Comparison of ENCODE assay signal across 25 cellular contexts in the genomic region with DNA sequence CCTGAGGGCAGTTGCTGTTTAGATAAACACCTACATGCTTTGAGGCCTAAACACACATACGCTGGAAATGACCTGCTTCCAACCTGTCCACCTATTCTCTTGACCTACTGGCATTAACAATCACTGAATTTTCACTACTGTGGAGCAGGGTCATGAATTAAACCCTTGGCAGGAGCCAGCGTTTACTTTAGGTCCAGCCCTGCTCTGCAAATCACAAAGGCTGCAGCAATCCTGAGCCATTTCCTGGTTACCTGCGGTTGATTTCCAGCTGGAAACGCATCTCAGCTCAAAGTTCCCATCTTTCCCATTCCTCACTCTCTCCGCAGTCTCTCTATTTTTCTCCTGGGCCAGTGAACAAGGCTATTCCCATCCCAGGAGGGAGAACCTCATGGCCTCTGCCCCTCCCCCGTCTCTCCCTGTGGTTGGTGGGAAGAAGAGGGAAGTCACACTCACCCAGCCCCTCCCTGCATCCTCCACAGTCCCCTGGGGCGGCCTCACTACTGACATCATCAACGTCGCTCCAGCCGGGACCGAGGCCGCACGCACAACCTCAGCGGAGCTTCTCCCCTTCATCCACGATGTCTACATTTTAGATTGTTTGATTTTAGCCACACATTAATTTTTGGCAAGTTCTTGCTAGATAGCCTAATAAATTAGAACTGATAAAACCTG.
A peak's percentile ranks its signal among the peaks of the same experiment; 100 is the strongest.
DNase-seq lines count a peak whose midpoint lies in the region; FAIRE-seq and TF ChIP-seq lines count a peak whose summit lies in the region.
"Had no signal": no experiment of that assay in that cellular context is flagged by ENCODE, and none has a peak within 500 bp of the region (broad histone marks: within the 10 kb centered on the region; RNA-seq: fewer than 3 reads in every experiment).

No MANE protein-coding gene starts in this region.

- H3K9me3 Mint-ChIP-seq in endothelial cell (ENCODE audit: unreplicated experiment) (no peaks in the 10 kb centered on the region), neural crest cell (no peaks in the 10 kb centered on the region)
- H3K9me3 Mint-ChIP-seq: activated CD4-positive, alpha-beta T cell treated with anti-CD3 and anti-CD28 coated beads, Interleukin-2, amount 10 ng/mL, durations not matched to agents 24 days and 14 days; activated naive CD8-positive, alpha-beta T cell treated with anti-CD3 and anti-CD28 coated beads, Interleukin-2, amount 50 U/mL, for 24 hours; activated T-helper 1 cell treated with anti-CD3 and anti-CD28 coated beads, Interleukin-12 subunit alpha, Interleukin-12 subunit beta, Interleukin-2, Interleukin-4 antibody, amounts not matched to agents 30 ng/mL and 10 ng/mL and 1 ng/mL, durations not matched to agents 14 hours and 24 hours and 36 hours had no signal

- no peak for TF ChIP-seq POLR2A in NB4 (IDR thresholded peaks at IDR 0.05; ENCODE audit: extremely low read depth, insufficient read length)
- no peak for TF ChIP-seq POLR2A in H54 (IDR thresholded peaks at IDR 0.05; ENCODE audit: low read depth, low read length)

- peak overlapping the region; percentile 39 for H3K4me3 Mint-ChIP-seq in endothelial cell (ENCODE audit: unreplicated experiment)
- no peak overlapping the region for H3K4me3 Mint-ChIP-seq in neural crest cell
- H3K4me3 Mint-ChIP-seq: activated CD4-positive, alpha-beta T cell treated with anti-CD3 and anti-CD28 coated beads, Interleukin-2, amount 10 ng/mL, durations not matched to agents 24 days and 14 days; activated naive CD8-positive, alpha-beta T cell treated with anti-CD3 and anti-CD28 coated beads, Interleukin-2, amount 50 U/mL, for 24 hours; activated T-helper 1 cell treated with anti-CD3 and anti-CD28 coated beads, Interleukin-12 subunit alpha, Interleukin-12 subunit beta, Interleukin-2, Interleukin-4 antibody, amounts not matched to agents 30 ng/mL and 10 ng/mL and 1 ng/mL, durations not matched to agents 14 hours and 24 hours and 36 hours had no signal

- peak overlapping the region; percentile 46 for H3K4me3 ChIP-seq in NB4 (ENCODE audit: low read depth, low read length)
- H3K4me3 ChIP-seq: body of pancreas, esophagus squamous epithelium, thoracic aorta had no signal

- H3K36me3 Mint-ChIP-seq in endothelial cell (ENCODE audit: low read depth, unreplicated experiment) (peaks cover 3% of the 10 kb centered on the region), neural crest cell (ENCODE audit: low read depth) (no peaks in the 10 kb centered on the region)

- DNase-seq in NCI-H1092 treated with DMSO at 0.1 percent for 48 hours (lab: John Stamatoyannopoulos, UW) (peak; percentile 2), NCI-H1092 (lab: John Stamatoyannopoulos, UW) (no peak), NB4 (ENCODE audit: low read depth) (peak; percentile 92), endothelial cell (ENCODE audit: low spot score) (no peak), neural crest cell (ENCODE audit: low read depth, low spot score) (no peak), H54 (ENCODE audit: insufficient read length, low spot score) (no peak), NCI-H2107 (lab: John Stamatoyannopoulos, UW) (no peak)
- DNase-seq in activated naive CD4-positive, alpha-beta T cell treated with Interleukin-2 at 50 U/mL for 16 hours, result no peak
- DNase-seq: activated CD4-positive, alpha-beta T cell treated with anti-CD3 and anti-CD28 coated beads, Interleukin-2, amount 10 ng/mL, durations not matched to agents 24 days and 14 days; activated naive CD8-positive, alpha-beta T cell treated with anti-CD3 and anti-CD28 coated beads, Interleukin-2, amount 50 U/mL, for 24 hours; effector memory CD4-positive, alpha-beta T cell; esophagus squamous epithelium; Karpas-422; NCI-H2029; NCI-H226; NCI-H82; nucleus accumbens; SHP77 treated with DMSO at 0.1 percent for 48 hours; stimulated activated CD4-positive, alpha-beta T cell treated with anti-CD3 and anti-CD28 coated beads, Interleukin-2, amount 100 ng/mL, for 48 hours; stimulated activated naive CD4-positive, alpha-beta T cell; T-helper 1 cell had no signal

- H3K27me3 Mint-ChIP-seq in endothelial cell (ENCODE audit: unreplicated experiment) (peaks cover 8% of the 10 kb centered on the region), neural crest cell (ENCODE audit: low read depth) (peaks cover 17% of the 10 kb centered on the region)
- H3K27me3 Mint-ChIP-seq: activated CD4-positive, alpha-beta T cell treated with anti-CD3 and anti-CD28 coated beads, Interleukin-2, amount 10 ng/mL, durations not matched to agents 24 days and 14 days had no signal

- no peak for FAIRE-seq in H54 (lab: Jason Lieb, UNC)
- FAIRE-seq: GM19239 had no signal

- TF ChIP-seq CTCF in NB4 (IDR thresholded peaks at IDR 0.05; ENCODE audit: low read depth, low read length), result no peak
- TF ChIP-seq CTCF in endothelial cell (IDR thresholded peaks at IDR 0.05; ENCODE audit: unreplicated experiment), result no peak
- no peak for TF ChIP-seq CTCF in neural crest cell (conservative IDR thresholded peaks at IDR 0.05)

- H3K27ac Mint-ChIP-seq in endothelial cell (ENCODE audit: unreplicated experiment) (peak overlapping the region; percentile 75), neural crest cell (ENCODE audit: unreplicated experiment) (peak overlapping the region; percentile 40)
- H3K27ac Mint-ChIP-seq: activated CD4-positive, alpha-beta T cell treated with anti-CD3 and anti-CD28 coated beads, Interleukin-2, amount 10 ng/mL, durations not matched to agents 24 days and 14 days; activated naive CD8-positive, alpha-beta T cell treated with anti-CD3 and anti-CD28 coated beads, Interleukin-2, amount 50 U/mL, for 24 hours; activated T-helper 1 cell treated with anti-CD3 and anti-CD28 coated beads, Interleukin-12 subunit alpha, Interleukin-12 subunit beta, Interleukin-2, Interleukin-4 antibody, amounts not matched to agents 30 ng/mL and 10 ng/mL and 1 ng/mL, durations not matched to agents 14 hours and 24 hours and 36 hours had no signal

- H3K4me1 Mint-ChIP-seq in endothelial cell (ENCODE audit: unreplicated experiment), result peaks cover 33% of the 10 kb centered on the region
- peaks cover 12% of the 10 kb centered on the region for H3K4me1 Mint-ChIP-seq in neural crest cell
- H3K4me1 Mint-ChIP-seq: activated CD4-positive, alpha-beta T cell treated with anti-CD3 and anti-CD28 coated beads, Interleukin-2, amount 10 ng/mL, durations not matched to agents 24 days and 14 days had no signal

Comparison
In these comparisons a context has a peak if more than half of its experiments do, and no peak if none do; other contexts are left out.
1. DNase-seq: peak in NCI-H1092 treated with DMSO at 0.1 percent for 48 hours (single experiment) and NB4 (single experiment); none in NCI-H1092 (single experiment), endothelial cell (single experiment), neural crest cell (single experiment), H54 (single experiment), activated naive CD4-positive, alpha-beta T cell treated with Interleukin-2 at 50 U/mL for 16 hours (single experiment) and NCI-H2107 (single experiment).